18 cellular contexts compared by ENCODE assay signal in genomic region chr1:55634516-55634915, GRCh38.
DNase-seq lines count a peak whose midpoint lies in the region; FAIRE-seq and TF ChIP-seq lines count a peak whose summit lies in the region.
"Had no signal": no experiment of that assay in that cellular context is flagged by ENCODE, and none has a peak within 500 bp of the region (broad histone marks: within the 10 kb centered on the region; RNA-seq: fewer than 3 reads in every experiment).

No MANE protein-coding gene starts in this region.

- no peak overlapping the region for H3K4me3 Mint-ChIP-seq in HFFc6
- H3K4me3 Mint-ChIP-seq in osteocyte (ENCODE audit: unreplicated experiment), result no peak overlapping the region

- H3K9ac ChIP-seq in colonic mucosa (ENCODE audit: low read depth in 2 of 2, low read length in 2 of 2), result no peak overlapping the region
- no peak overlapping the region for H3K9ac ChIP-seq in kidney (ENCODE audit: low read length in 2 of 2)

- H3K9me3 ChIP-seq in colonic mucosa, result no peaks in the 10 kb centered on the region
- no peaks in the 10 kb centered on the region for H3K9me3 ChIP-seq in thyroid gland
- H3K9me3 ChIP-seq in kidney (ENCODE audit: control insufficient read depth in 1 of 2, low read length in 2 of 2), result no peaks in the 10 kb centered on the region
- H3K9me3 ChIP-seq: HAP-1 had no signal

- H3K4me3 ChIP-seq in colonic mucosa (no peak overlapping the region), thyroid gland (replicated peaks in 1 of 3) (no peak overlapping the region), kidney (ENCODE audit: low read length in 2 of 2) (no peak overlapping the region)
- H3K4me3 ChIP-seq: HAP-1, SK-N-MC had no signal

- H3K36me3 ChIP-seq in colonic mucosa, result no peaks in the 10 kb centered on the region
- no peaks in the 10 kb centered on the region for H3K36me3 ChIP-seq in thyroid gland
- H3K36me3 ChIP-seq in kidney (ENCODE audit: control insufficient read depth in 1 of 2, insufficient read depth in 2 of 2, low read length in 2 of 2), result no peaks in the 10 kb centered on the region
- H3K36me3 ChIP-seq: HAP-1 had no signal

- H3K27ac ChIP-seq in colonic mucosa (no peak overlapping the region), thyroid gland (no peak overlapping the region), caudate nucleus (ENCODE audit: low read depth, low read length) (no peak overlapping the region), kidney (ENCODE audit: low read depth in 2 of 2, low read length in 2 of 2) (no peak overlapping the region)
- H3K27ac ChIP-seq: C4-2B, SK-N-MC had no signal

- H3K27me3 ChIP-seq in colonic mucosa, result no peaks in the 10 kb centered on the region
- H3K27me3 ChIP-seq in thyroid gland, result no peaks in the 10 kb centered on the region

- no peak for DNase-seq in HFFc6
- peak; percentile 24 for DNase-seq in colonic mucosa
- no peak for DNase-seq in osteocyte (ENCODE audit: extremely low spot score, unreplicated experiment)
- peak; percentile 15 to 28 for DNase-seq in thyroid gland
- no peak for DNase-seq in caudate nucleus (lab: John Stamatoyannopoulos, UW)
- no peak for DNase-seq in NCI-H526 treated with DMSO at 0.1 percent for 48 hours (lab: John Stamatoyannopoulos, UW)
- DNase-seq in kidney, result no peak
- DNase-seq: ACHN, Kasumi-1, MV-4-11, NCI-H1694 treated with DMSO at 0.1 percent for 48 hours, NCI-H748 treated with DMSO at 0.1 percent for 48 hours, SHP77 had no signal

- no peak for TF ChIP-seq POLR2A in thyroid gland (IDR thresholded peaks at IDR 0.05)

- no peak for TF ChIP-seq CTCF in HFFc6 (IDR thresholded peaks at IDR 0.05)
- no peak for TF ChIP-seq CTCF in colonic mucosa (IDR thresholded peaks at IDR 0.05)
- TF ChIP-seq CTCF in osteocyte (IDR thresholded peaks at IDR 0.05), result no peak
- no peak for TF ChIP-seq CTCF in thyroid gland (IDR thresholded peaks at IDR 0.05)
- TF ChIP-seq CTCF in kidney (IDR thresholded peaks at IDR 0.05; ENCODE audit: borderline replicate concordance, extremely low read depth, insufficient read depth), result no peak

- H3K36me3 Mint-ChIP-seq in HFFc6 (ENCODE audit: low read depth) (peaks cover 13% of the 10 kb centered on the region), osteocyte (ENCODE audit: unreplicated experiment) (no peaks in the 10 kb centered on the region)

- H3K4me1 ChIP-seq in colonic mucosa (no peaks in the 10 kb centered on the region), thyroid gland (peaks cover 14 to 18% of the 10 kb centered on the region in 2 donors), kidney (ENCODE audit: control insufficient read depth in 1 of 2, insufficient read depth in 1 of 2, low read depth in 1 of 2, low read length in 2 of 2) (peaks cover 5 to 24% of the 10 kb centered on the region in 2 donors)
- H3K4me1 ChIP-seq: HAP-1 had no signal

- 61 to 70% methylated on average over 1 of the region's 1 CpG for WGBS in thyroid gland, 2 donors

- H3K27ac Mint-ChIP-seq in HFFc6 (peak overlapping the region; percentile 24; the same call in 1 of the 2 replicates), osteocyte (ENCODE audit: unreplicated experiment) (peak overlapping the region; percentile 91)

- H3K9me3 Mint-ChIP-seq in HFFc6 (peaks cover 13% of the 10 kb centered on the region), osteocyte (ENCODE audit: unreplicated experiment) (peaks cover 3% of the 10 kb centered on the region)

- H3K4me1 Mint-ChIP-seq in HFFc6 (ENCODE audit: low read depth) (peaks cover 76% of the 10 kb centered on the region), osteocyte (ENCODE audit: unreplicated experiment) (peaks cover 67% of the 10 kb centered on the region)

- FAIRE-seq in kidney (lab: Jason Lieb, UNC), result no peak
- FAIRE-seq: D721Med, G401.6 had no signal

- H3K27me3 Mint-ChIP-seq in HFFc6 (ENCODE audit: insufficient read depth), result no peaks in the 10 kb centered on the region
- H3K27me3 Mint-ChIP-seq in osteocyte (ENCODE audit: unreplicated experiment), result no peaks in the 10 kb centered on the region

- intact Hi-C loops in colonic mucosa (cut with DNase I) (no loop called here), thyroid gland (cut with DNase I) (no loop called here), kidney (cut with DNase I) (no loop called here)

Comparison
In these comparisons a context has a peak if more than half of its experiments do, and no peak if none do; other contexts are left out.
1. DNase-seq: peak in colonic mucosa (single experiment) and thyroid gland (2 of 2); none in HFFc6 (single experiment), osteocyte (single experiment), caudate nucleus (0 of 61), NCI-H526 treated with DMSO at 0.1 percent for 48 hours (single experiment) and kidney (single experiment).